In genomic region chr9:129412176-129412813, GRCh38 we compare ENCODE assay signal across 8 cellular contexts.
DNase-seq lines count a peak whose midpoint lies in the region; ATAC-seq, FAIRE-seq and TF ChIP-seq lines count a peak whose summit lies in the region.
"Not testable (repeated sequence)": the region's sequence is repeated elsewhere in the genome, so short reads cannot be mapped to it uniquely, and the experiment has no call there.

No MANE protein-coding gene starts in this region.

- 76 to 87% (median 82%) methylated on average over 11 of the region's 11 CpGs for WGBS in adrenal gland, 4 donors
- 80 to 88% (median 81%) methylated on average over 11 of the region's 11 CpGs for WGBS in stomach, 5 donors

- H3K9me1 ChIP-seq in endothelial cell of umbilical vein (replicated peaks; ENCODE audit: control insufficient read depth, extremely low read depth, insufficient read depth, low read length) = not testable (repeated sequence)

- H3K4me2 ChIP-seq in BLaER1 (peak overlapping the region; percentile 100), Karpas-422 (ENCODE audit: low read depth, low read length, poor library complexity, severe bottlenecking) (peak overlapping the region; percentile 97), endothelial cell of umbilical vein (ENCODE audit: insufficient read depth, low read length) (peak overlapping the region; percentile 14)

- not testable (repeated sequence) for H3K9me2 ChIP-seq in Karpas-422 (replicated peaks; ENCODE audit: insufficient read depth, low read length)

- POLR2A ChIA-PET in endothelial cell of umbilical vein (lab: Charles Lee) = not testable (repeated sequence)

- H3K79me2 ChIP-seq in Karpas-422 (ENCODE audit: low read length); endothelial cell of umbilical vein (ENCODE audit: control insufficient read depth, insufficient read depth, low read length): not testable (repeated sequence)

- not testable (repeated sequence) for TF ChIP-seq EP300 in stomach (IDR thresholded peaks at IDR 0.05)

- dilution Hi-C loops in endothelial cell of umbilical vein (cut with MboI; ENCODE audit: extremely low pct_ligation_motif_present, low sequenced_read_pairs) = not testable (repeated sequence)

- not testable (repeated sequence) for H3K27me3 ChIP-seq in BLaER1; Karpas-422 (ENCODE audit: low read length); WERI-Rb-1 (ENCODE audit: insufficient read depth, low read depth, severe bottlenecking); adrenal gland; endothelial cell of umbilical vein (ENCODE audit: control insufficient read depth in 2 of 2, insufficient read depth in 2 of 2, low read length in 2 of 2); left lung; neuron (ENCODE audit: insufficient read depth, low read length); stomach

- H2AFZ ChIP-seq in Karpas-422 (ENCODE audit: low read length) = peak overlapping the region; percentile 98; the same call in 1 of the 2 replicates
- peak overlapping the region; percentile 59 for H2AFZ ChIP-seq in endothelial cell of umbilical vein (ENCODE audit: low read depth, low read length)
- not testable (repeated sequence) for H2AFZ ChIP-seq in neuron (ENCODE audit: low read depth, low read length)

- ATAC-seq in left lung = not testable (repeated sequence)

- H3K4me3 ChIP-seq in BLaER1; Karpas-422 (ENCODE audit: low read length); WERI-Rb-1 (ENCODE audit: low read depth, low read length); adrenal gland; endothelial cell of umbilical vein (replicated peaks in 1 of 3; ENCODE audit: insufficient read depth in 1 of 3, low read depth in 1 of 3, low read length in 3 of 3); left lung: not testable (repeated sequence)
- H3K4me3 ChIP-seq in neuron (ENCODE audit: low read length) (peak overlapping the region; percentile 37), stomach (peak overlapping the region in 1 of 4 donors; percentile 59)

- BruUV-seq in endothelial cell of umbilical vein (replicated peaks; lab: Mats Ljungman, UMichigan) = not testable (repeated sequence)

- peak overlapping the region; percentile 100 for H3K27ac ChIP-seq in BLaER1
- H3K27ac ChIP-seq in Karpas-422 (ENCODE audit: low read length) = peak overlapping the region; percentile 80; the same call in 1 of the 2 replicates
- H3K27ac ChIP-seq in WERI-Rb-1 = peak overlapping the region; percentile 99
- H3K27ac ChIP-seq in adrenal gland = peak overlapping the region; percentile 78 to 100 (median 99)
- peak overlapping the region; percentile 96 for H3K27ac ChIP-seq in endothelial cell of umbilical vein (ENCODE audit: insufficient read depth, low read depth, low read length)
- H3K27ac ChIP-seq in left lung = peak overlapping the region; percentile 99 to 100
- H3K27ac ChIP-seq in stomach = peak overlapping the region; percentile 94 to 100 (median 99)

- not testable (repeated sequence) for FAIRE-seq in endothelial cell of umbilical vein (lab: Jason Lieb, UNC)

- peaks cover 12% of the 10 kb centered on the region for H3K9me3 ChIP-seq in BLaER1
- H3K9me3 ChIP-seq in Karpas-422 (ENCODE audit: low read length); WERI-Rb-1 (ENCODE audit: severe bottlenecking); adrenal gland (replicated peaks in 1 of 3); endothelial cell of umbilical vein (replicated peaks; ENCODE audit: control insufficient read depth, insufficient read depth, low read length); left lung; neuron (ENCODE audit: low read length); stomach: not testable (repeated sequence)

- not testable (repeated sequence) for TF ChIP-seq CTCF in WERI-Rb-1 (IDR thresholded peaks at IDR 0.05; ENCODE audit: low read depth, low read length); adrenal gland (IDR thresholded peaks at IDR 0.05); endothelial cell of umbilical vein (IDR thresholded peaks at IDR 0.05; ENCODE audit: extremely low read depth in 1 of 2, insufficient read depth in 1 of 2, low read depth in 1 of 2, low read length in 2 of 2); left lung (IDR thresholded peaks at IDR 0.05); stomach (IDR thresholded peaks at IDR 0.05)

- DNase-seq in Karpas-422; WERI-Rb-1; adrenal gland; endothelial cell of umbilical vein (ENCODE audit: low read depth, low spot score); stomach: not testable (repeated sequence)
- peak in 1 of 2 donors; percentile 32 for DNase-seq in left lung

- TF ChIP-seq POLR2A in adrenal gland (IDR thresholded peaks at IDR 0.05); endothelial cell of umbilical vein (IDR thresholded peaks at IDR 0.05; ENCODE audit: low read depth, low read length); stomach (IDR thresholded peaks at IDR 0.05): not testable (repeated sequence)

- H3K4me1 ChIP-seq in BLaER1 (peaks cover 83% of the 10 kb centered on the region), Karpas-422 (ENCODE audit: low read length) (peaks cover 23% of the 10 kb centered on the region), adrenal gland (replicated peaks in 1 of 2) (peaks cover 19 to 22% of the 10 kb centered on the region in 2 donors), endothelial cell of umbilical vein (ENCODE audit: control insufficient read depth, extremely low read depth, insufficient read depth, low read length) (peaks cover 15% of the 10 kb centered on the region), left lung (peaks cover 14 to 45% of the 10 kb centered on the region in 2 donors), neuron (ENCODE audit: insufficient read depth, low read length) (peaks cover 44% of the 10 kb centered on the region), stomach (peaks cover 43 to 63% (median 51%) of the 10 kb centered on the region in 4 donors)

- intact Hi-C loops in adrenal gland (cut with DNase I); left lung (cut with DNase I); stomach (cut with DNase I; ENCODE audit: low total_unique reads): not testable (repeated sequence)
- intact Hi-C loops in endothelial cell of umbilical vein (cut with micrococcal nuclease) = loop anchor here (2.0 to 5.0 kb wide), 6 partner anchors 29 to 237 kb away; no protein-coding TSS in a partner anchor

- H3K36me3 ChIP-seq in BLaER1; Karpas-422 (ENCODE audit: insufficient read depth, low read length); WERI-Rb-1; adrenal gland (replicated peaks in 1 of 2); endothelial cell of umbilical vein (ENCODE audit: control insufficient read depth in 2 of 2, extremely low read depth in 1 of 2, insufficient read depth in 2 of 2, low read length in 2 of 2); left lung; neuron (ENCODE audit: insufficient read depth, low read length); stomach: not testable (repeated sequence)

- not testable (repeated sequence) for H4K20me1 ChIP-seq in BLaER1; Karpas-422 (ENCODE audit: insufficient read depth, low read depth, low read length); endothelial cell of umbilical vein (replicated peaks; ENCODE audit: control insufficient read depth, extremely low read depth, insufficient read depth, low read length)

- CTCF ChIA-PET in endothelial cell of umbilical vein (lab: Charles Lee) = not testable (repeated sequence)

- peak overlapping the region; percentile 98 for H3K9ac ChIP-seq in BLaER1
- not testable (repeated sequence) for H3K9ac ChIP-seq in Karpas-422 (ENCODE audit: low read length)
- H3K9ac ChIP-seq in endothelial cell of umbilical vein (replicated peaks; ENCODE audit: extremely low read depth, insufficient read depth, low read length) = peak overlapping the region; percentile 98

Comparison
In these comparisons a context has a peak if more than half of its experiments do, and no peak if none do; other contexts are left out.
1. H3K4me2 ChIP-seq: peak in every context shown above with its lines; median percentile 100 in BLaER1; 97 in Karpas-422; 14 in endothelial cell of umbilical vein.